In the genomic region with DNA sequence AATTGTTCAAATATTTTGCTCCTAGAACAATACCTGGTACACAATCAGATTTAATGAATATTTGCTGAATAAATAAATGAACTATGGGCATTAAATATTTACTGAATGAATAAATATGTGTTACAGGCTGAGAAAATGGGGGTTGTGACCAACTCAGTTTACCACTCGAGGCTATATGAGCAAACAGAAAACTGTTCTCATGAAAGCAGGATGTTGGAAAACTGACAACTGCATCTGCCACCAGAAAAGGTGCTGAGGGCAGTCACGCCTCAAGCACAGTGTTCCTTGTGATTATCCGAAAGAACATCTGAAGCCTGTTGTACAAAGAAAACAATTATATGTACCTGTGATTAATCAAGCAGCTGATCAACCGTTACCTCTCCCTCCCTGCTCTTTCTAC, we compare ENCODE assay signal across 30 cellular contexts. TPM values are rescaled to one million over a fixed set of nuclear protein-coding genes. Genes with fewer than 3 reads are reported as not detected.
DNase-seq lines count a peak whose midpoint lies in the region; ATAC-seq and TF ChIP-seq lines count a peak whose summit lies in the region.
"Had no signal": no experiment of that assay in that cellular context is flagged by ENCODE, and none has a peak within 500 bp of the region (broad histone marks: within the 10 kb centered on the region; RNA-seq: fewer than 3 reads in every experiment).

No MANE protein-coding gene starts in this region.

- H3K9me3 Mint-ChIP-seq in activated CD4-positive, alpha-beta T cell treated with anti-CD3 and anti-CD28 coated beads, Interleukin-2, amount 10 ng/mL, durations not matched to agents 24 days and 14 days, result peaks cover 4% of the 10 kb centered on the region

- H3K27ac Mint-ChIP-seq in activated CD4-positive, alpha-beta T cell treated with anti-CD3 and anti-CD28 coated beads, Interleukin-2, amount 10 ng/mL, durations not matched to agents 24 days and 14 days, result no peak overlapping the region
- H3K27ac Mint-ChIP-seq: activated naive CD4-positive, alpha-beta T cell treated with anti-CD3 and anti-CD28 coated beads, Interleukin-2, amount 50 U/mL, for 72 hours; activated T-helper 17 cell treated with anti-CD3 and anti-CD28 coated beads, Interleukin-2, amount 50 U/mL, for 72 hours; endodermal cell; natural killer cell; stimulated activated memory B cell treated with anti-CD40 and anti-IgM and Interleukin-4, amounts not matched to agents 10 μg/mL and 1 μg/mL and 100 μg/mL, for 72 hours; WTC11 had no signal

- DNase-seq in DMS53 (lab: John Stamatoyannopoulos, UW), result peak; percentile 76
- DNase-seq in NCI-H748 (lab: John Stamatoyannopoulos, UW; ENCODE audit: unreplicated experiment), result peak; percentile 98
- DNase-seq in esophagus squamous epithelium (lab: John Stamatoyannopoulos, UW), result no peak
- no peak for DNase-seq in omental fat pad (ENCODE audit: low spot score)
- no peak for DNase-seq in activated CD4-positive, alpha-beta T cell treated with anti-CD3 and anti-CD28 coated beads, Interleukin-2, amount 10 ng/mL, durations not matched to agents 24 days and 14 days
- DNase-seq in right lobe of liver, result no peak
- DNase-seq: aorta; C1 segment of cervical spinal cord; caudate nucleus; endodermal cell; IMR-90; left ventricle myocardium superior; midbrain; natural killer cell; NCI-H1694; NCI-H226; RPMI8226; spleen; stimulated activated CD4-positive, alpha-beta T cell treated with anti-CD3 and anti-CD28 coated beads, Interleukin-2, amount 100 ng/mL, for 48 hours; uterus had no signal

- no peaks in the 10 kb centered on the region for H3K4me1 Mint-ChIP-seq in activated CD4-positive, alpha-beta T cell treated with anti-CD3 and anti-CD28 coated beads, Interleukin-2, amount 10 ng/mL, durations not matched to agents 24 days and 14 days
- H3K4me1 Mint-ChIP-seq: activated T-helper 17 cell treated with anti-CD3 and anti-CD28 coated beads, Interleukin-2, amount 50 U/mL, for 72 hours; stimulated activated memory B cell treated with anti-CD40 and anti-IgM and Interleukin-4, amounts not matched to agents 10 μg/mL and 1 μg/mL and 100 μg/mL, for 72 hours had no signal

- intact Hi-C loops in esophagus squamous epithelium (cut with DNase I), result no loop called here
- intact Hi-C loops in activated CD4-positive, alpha-beta T cell treated with anti-CD3 and anti-CD28 coated beads, Interleukin-2, amount 10 ng/mL, durations not matched to agents 24 days and 14 days (cut with micrococcal nuclease), result no loop called here
- intact Hi-C loops in right lobe of liver (cut with DNase I), result no loop called here

- TF ChIP-seq POLR2A in esophagus squamous epithelium (IDR thresholded peaks at IDR 0.05) (no peak), right lobe of liver (IDR thresholded peaks at IDR 0.05) (no peak)

- peaks cover 4 to 67% (median 7%) of the 10 kb centered on the region in 3 donors for H3K4me1 ChIP-seq in esophagus squamous epithelium
- H3K4me1 ChIP-seq in right lobe of liver, result no peaks in the 10 kb centered on the region
- H3K4me1 ChIP-seq: right atrium auricular region, spleen, uterus had no signal

- peaks cover 12% of the 10 kb centered on the region for H3K27me3 Mint-ChIP-seq in activated CD4-positive, alpha-beta T cell treated with anti-CD3 and anti-CD28 coated beads, Interleukin-2, amount 10 ng/mL, durations not matched to agents 24 days and 14 days

- H3K4me3 Mint-ChIP-seq in activated CD4-positive, alpha-beta T cell treated with anti-CD3 and anti-CD28 coated beads, Interleukin-2, amount 10 ng/mL, durations not matched to agents 24 days and 14 days, result no peak overlapping the region
- H3K4me3 Mint-ChIP-seq: activated T-helper 17 cell treated with anti-CD3 and anti-CD28 coated beads, Interleukin-2, amount 50 U/mL, for 72 hours; endodermal cell; natural killer cell; stimulated activated memory B cell treated with anti-CD40 and anti-IgM and Interleukin-4, amounts not matched to agents 10 μg/mL and 1 μg/mL and 100 μg/mL, for 72 hours; WTC11 had no signal

- H3K27ac ChIP-seq in C4-2B (peak overlapping the region; percentile 75), esophagus squamous epithelium (peak overlapping the region in 3 of 4 donors; percentile 45 to 83 (median 68)), right lobe of liver (no peak overlapping the region)
- H3K27ac ChIP-seq: right atrium auricular region, spleen, uterus had no signal

- no peak for ATAC-seq in omental fat pad (ENCODE audit: low FRiP score)
- ATAC-seq in right lobe of liver, result no peak
- ATAC-seq: activated naive CD4-positive, alpha-beta T cell treated with anti-CD3 and anti-CD28 coated beads, Interleukin-2, amount 50 U/mL, for 72 hours; activated T-helper 17 cell treated with anti-CD3 and anti-CD28 coated beads, Interleukin-2, amount 50 U/mL, for 72 hours; HCT116; left ventricle myocardium superior; natural killer cell; stimulated activated memory B cell treated with anti-CD40 and anti-IgM and Interleukin-4, amounts not matched to agents 10 μg/mL and 1 μg/mL and 100 μg/mL, for 72 hours; WTC11 had no signal

- TF ChIP-seq CTCF in C4-2B (conservative IDR thresholded peaks at IDR 0.05) (no peak), esophagus squamous epithelium (IDR thresholded peaks at IDR 0.05) (no peak), omental fat pad (IDR thresholded peaks at IDR 0.05) (no peak), right lobe of liver (IDR thresholded peaks at IDR 0.05) (no peak)

- H3K27me3 ChIP-seq in esophagus squamous epithelium (peaks cover 0 to 6% (median 0%) of the 10 kb centered on the region in 4 donors), right lobe of liver (no peaks in the 10 kb centered on the region)
- H3K27me3 ChIP-seq: right atrium auricular region, uterus had no signal

- H3K4me3 ChIP-seq in esophagus squamous epithelium, result no peak overlapping the region
- H3K4me3 ChIP-seq in right lobe of liver, result no peak overlapping the region
- H3K4me3 ChIP-seq: right atrium auricular region, spleen, uterus had no signal

- H3K36me3 ChIP-seq in esophagus squamous epithelium, result no peaks in the 10 kb centered on the region
- H3K36me3 ChIP-seq in right lobe of liver, result no peaks in the 10 kb centered on the region
- H3K36me3 ChIP-seq: right atrium auricular region, spleen, uterus had no signal

- peaks cover 0 to 8% (median 0%) of the 10 kb centered on the region in 3 donors for H3K9me3 ChIP-seq in esophagus squamous epithelium
- H3K9me3 ChIP-seq in right lobe of liver, result peaks cover 0 to 5% (median 0%) of the 10 kb centered on the region in 4 donors

- WGBS in esophagus squamous epithelium, 2 donors, result 24 to 27% methylated on average over 4 of the region's 4 CpGs
- WGBS in right lobe of liver (ENCODE audit: insufficient coverage, low coverage, low lambda C conversion rate, missing lambda C conversion rate), result 41% methylated on average over 4 of the region's 4 CpGs

- H3K36me3 Mint-ChIP-seq in activated CD4-positive, alpha-beta T cell treated with anti-CD3 and anti-CD28 coated beads, Interleukin-2, amount 10 ng/mL, durations not matched to agents 24 days and 14 days (ENCODE audit: low read depth), result no peaks in the 10 kb centered on the region
- H3K36me3 Mint-ChIP-seq: stimulated activated memory B cell treated with anti-CD40 and anti-IgM and Interleukin-4, amounts not matched to agents 10 μg/mL and 1 μg/mL and 100 μg/mL, for 72 hours had no signal

RNA-seq across cellular contexts. Expression of gene KLK13, which starts 6.1 kb away (rescaled TPM):
- total RNA-seq in esophagus squamous epithelium, result 100 to 1,000 TPM; 163 to 973 (median 600) TPM
- total RNA-seq in omental fat pad, result not detected
- not detected in 2 replicates for total RNA-seq in activated CD4-positive, alpha-beta T cell treated with anti-CD3 and anti-CD28 coated beads, Interleukin-2, amount 10 ng/mL, durations not matched to agents 24 days and 14 days
- total RNA-seq in right lobe of liver, result not detected
- total RNA-seq: activated naive CD4-positive, alpha-beta T cell treated with anti-CD3 and anti-CD28 coated beads, Interleukin-2, amount 50 U/mL, for 72 hours; activated T-helper 17 cell treated with anti-CD3 and anti-CD28 coated beads, Interleukin-2, amount 50 U/mL, for 72 hours; aorta; fibroblast of lung; IMR-90; left ventricle myocardium superior; natural killer cell; osteocyte; right atrium auricular region; spleen; temporal lobe; uterus had no signal

RNA-seq across cellular contexts. Expression of gene KLK14, which starts 11.7 kb away (rescaled TPM):
- total RNA-seq in esophagus squamous epithelium (under 1 TPM in 1 of 4 donors, not detected in 3; 0.66 TPM), omental fat pad (not detected), right lobe of liver (under 1 TPM in 2 of 6 experiments, not detected in 4; 0.17 to 0.18 TPM)
- 0.91 and 1.1 TPM in 2 replicates for total RNA-seq in activated CD4-positive, alpha-beta T cell treated with anti-CD3 and anti-CD28 coated beads, Interleukin-2, amount 10 ng/mL, durations not matched to agents 24 days and 14 days
- total RNA-seq: fibroblast of lung, IMR-90, osteocyte, temporal lobe had no signal

RNA-seq across cellular contexts. Expression of gene KLK12, which starts 36.2 kb away (rescaled TPM):
- total RNA-seq in esophagus squamous epithelium, result 100 to 1,000 TPM in 2 of 4 donors, 10 to 100 TPM in 2; 16.2 to 231 (median 115) TPM
- total RNA-seq in omental fat pad, result not detected
- not detected in 2 replicates for total RNA-seq in activated CD4-positive, alpha-beta T cell treated with anti-CD3 and anti-CD28 coated beads, Interleukin-2, amount 10 ng/mL, durations not matched to agents 24 days and 14 days
- not detected for total RNA-seq in right lobe of liver
- total RNA-seq: activated naive CD4-positive, alpha-beta T cell treated with anti-CD3 and anti-CD28 coated beads, Interleukin-2, amount 50 U/mL, for 72 hours; activated T-helper 17 cell treated with anti-CD3 and anti-CD28 coated beads, Interleukin-2, amount 50 U/mL, for 72 hours; aorta; endodermal cell; fibroblast of lung; IMR-90; left ventricle myocardium superior; natural killer cell; osteocyte; right atrium auricular region; spleen; temporal lobe; uterus; WTC11 had no signal

RNA-seq across cellular contexts. Expression of gene CTU1, which starts 37.2 kb away (rescaled TPM):
- 10 to 100 TPM; 10.8 to 18.6 (median 13.5) TPM for total RNA-seq in esophagus squamous epithelium
- total RNA-seq in omental fat pad, result 10 to 100 TPM in 2 of 4 donors, 1 to 10 TPM in 2; 7.1 to 14.2 (median 9.5) TPM
- total RNA-seq in activated CD4-positive, alpha-beta T cell treated with anti-CD3 and anti-CD28 coated beads, Interleukin-2, amount 10 ng/mL, durations not matched to agents 24 days and 14 days, result 12.8 and 13.4 TPM in 2 replicates
- total RNA-seq in right lobe of liver, result 1 to 10 TPM; 3.3 to 6.4 (median 3.9) TPM

RNA-seq across cellular contexts. Expression of gene KLK11, which starts 44.6 kb away (rescaled TPM):
- 100 to 1,000 TPM; 171 to 460 (median 244) TPM for total RNA-seq in esophagus squamous epithelium
- 100 to 1,000 TPM in 1 of 4 donors, 10 to 100 TPM in 2, not detected in 1; 21.6 to 116 (median 34.0) TPM for total RNA-seq in omental fat pad
- total RNA-seq in activated CD4-positive, alpha-beta T cell treated with anti-CD3 and anti-CD28 coated beads, Interleukin-2, amount 10 ng/mL, durations not matched to agents 24 days and 14 days, result not detected in 2 replicates
- not detected for total RNA-seq in right lobe of liver
- total RNA-seq: activated naive CD4-positive, alpha-beta T cell treated with anti-CD3 and anti-CD28 coated beads, Interleukin-2, amount 50 U/mL, for 72 hours; activated T-helper 17 cell treated with anti-CD3 and anti-CD28 coated beads, Interleukin-2, amount 50 U/mL, for 72 hours; aorta; fibroblast of lung; IMR-90; natural killer cell; osteocyte; spleen; temporal lobe had no signal

Comparison
In these comparisons a context has a peak if more than half of its experiments do, and no peak if none do; other contexts are left out.
1. H3K27ac ChIP-seq: peak in C4-2B (single experiment) and esophagus squamous epithelium (3 of 4); none in right lobe of liver (0 of 3).
2. DNase-seq: peak in DMS53 (single experiment) and NCI-H748 (single experiment); none in esophagus squamous epithelium (single experiment), omental fat pad (single experiment), activated CD4-positive, alpha-beta T cell treated with anti-CD3 and anti-CD28 coated beads, Interleukin-2, amount 10 ng/mL, durations not matched to agents 24 days and 14 days (single experiment) and right lobe of liver (0 of 3).
3. RNA of gene KLK13, which starts 6.1 kb away (total RNA-seq): 163 to 973 TPM in esophagus squamous epithelium; not detected in omental fat pad, not detected in activated CD4-positive, alpha-beta T cell treated with anti-CD3 and anti-CD28 coated beads, Interleukin-2, amount 10 ng/mL, durations not matched to agents 24 days and 14 days and not detected in right lobe of liver; every median in the first group is over 100 times any median in the second.
4. RNA of gene KLK12, which starts 36.2 kb away (total RNA-seq): 16.2 to 231 TPM in esophagus squamous epithelium; not detected in omental fat pad, not detected in activated CD4-positive, alpha-beta T cell treated with anti-CD3 and anti-CD28 coated beads, Interleukin-2, amount 10 ng/mL, durations not matched to agents 24 days and 14 days and not detected in right lobe of liver; every median in the first group is over 10 times any median in the second.